In genomic region chr11:91792779-91793262, GRCh38 we compare ENCODE assay signal across 1 cellular context.
TF ChIP-seq lines count a peak whose summit lies in the region.

No MANE protein-coding gene starts in this region.

TF ChIP-seq in K562, 482 proteins besides CTCF, POLR2A, EP300 and RAD21 (continued from another document and continues in another):
- no peak for TF ChIP-seq NKRF (IDR thresholded peaks at IDR 0.05; ENCODE audit: borderline replicate concordance)
- peak; percentile 62 for TF ChIP-seq ATF7 (IDR thresholded peaks at IDR 0.05)
- TF ChIP-seq, protein P1, sequence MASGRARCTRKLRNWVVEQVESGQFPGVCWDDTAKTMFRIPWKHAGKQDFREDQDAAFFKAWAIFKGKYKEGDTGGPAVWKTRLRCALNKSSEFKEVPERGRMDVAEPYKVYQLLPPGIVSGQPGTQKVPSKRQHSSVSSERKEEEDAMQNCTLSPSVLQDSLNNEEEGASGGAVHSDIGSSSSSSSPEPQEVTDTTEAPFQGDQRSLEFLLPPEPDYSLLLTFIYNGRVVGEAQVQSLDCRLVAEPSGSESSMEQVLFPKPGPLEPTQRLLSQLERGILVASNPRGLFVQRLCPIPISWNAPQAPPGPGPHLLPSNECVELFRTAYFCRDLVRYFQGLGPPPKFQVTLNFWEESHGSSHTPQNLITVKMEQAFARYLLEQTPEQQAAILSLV (tag; IDR thresholded peaks at IDR 0.05): 0 out of 2 replicates have a peak, but pooled peaks have one; percentile 28
- TF ChIP-seq NCOA1 (IDR thresholded peaks at IDR 0.05; ENCODE audit: low read depth): peak; percentile 66; the same call in 1 of the 2 replicates
- peak; percentile 96 for TF ChIP-seq DPF2 (IDR thresholded peaks at IDR 0.05)
- peak; percentile 48 for TF ChIP-seq RNF2 (IDR thresholded peaks at IDR 0.05)
- TF ChIP-seq CBX3 (IDR thresholded peaks at IDR 0.05; ENCODE audit: borderline replicate concordance in 1 of 2, low read length in 2 of 2): peak in 1 of 2 experiments; percentile 79; a peak in 2 of 3 replicates
- TF ChIP-seq CREB3 (tag; conservative IDR thresholded peaks at IDR 0.05; ENCODE audit: low read depth): no peak
- peak; percentile 18; the same call in 1 of the 2 replicates for TF ChIP-seq ZBTB43 (CRISPR knock-in tag; IDR thresholded peaks at IDR 0.05)
- peak; percentile 64 for TF ChIP-seq ZNF589 (CRISPR knock-in tag; IDR thresholded peaks at IDR 0.05; ENCODE audit: low read depth)
- TF ChIP-seq DMBX1 (CRISPR knock-in tag; IDR thresholded peaks at IDR 0.05; ENCODE audit: borderline replicate concordance): peak; percentile 79
- TF ChIP-seq ZKSCAN8 (CRISPR knock-in tag; IDR thresholded peaks at IDR 0.05): peak; percentile 85
- TF ChIP-seq L3MBTL2 (IDR thresholded peaks at IDR 0.05): peak; percentile 68
- TF ChIP-seq ZNF639 (CRISPR knock-in tag; conservative IDR thresholded peaks at IDR 0.05 in 1 of 2, IDR thresholded peaks at IDR 0.05 in 1 of 2): peak in 1 of 2 experiments; percentile 49; a peak in 1 of 4 replicates
- no peak for TF ChIP-seq SMAD3 (CRISPR knock-in tag; conservative IDR thresholded peaks at IDR 0.05)
- TF ChIP-seq TAF9B (IDR thresholded peaks at IDR 0.05; ENCODE audit: partially characterized antibody): no peak
- TF ChIP-seq E2F8 (IDR thresholded peaks at IDR 0.05; ENCODE audit: low read depth, partially characterized antibody): no peak
- TF ChIP-seq FOSL1 (tag; conservative IDR thresholded peaks at IDR 0.05): peak; percentile 98
- no peak for TF ChIP-seq NONO (IDR thresholded peaks at IDR 0.05; ENCODE audit: low read depth in 2 of 2, low read length in 1 of 2)
- TF ChIP-seq, protein P2, sequence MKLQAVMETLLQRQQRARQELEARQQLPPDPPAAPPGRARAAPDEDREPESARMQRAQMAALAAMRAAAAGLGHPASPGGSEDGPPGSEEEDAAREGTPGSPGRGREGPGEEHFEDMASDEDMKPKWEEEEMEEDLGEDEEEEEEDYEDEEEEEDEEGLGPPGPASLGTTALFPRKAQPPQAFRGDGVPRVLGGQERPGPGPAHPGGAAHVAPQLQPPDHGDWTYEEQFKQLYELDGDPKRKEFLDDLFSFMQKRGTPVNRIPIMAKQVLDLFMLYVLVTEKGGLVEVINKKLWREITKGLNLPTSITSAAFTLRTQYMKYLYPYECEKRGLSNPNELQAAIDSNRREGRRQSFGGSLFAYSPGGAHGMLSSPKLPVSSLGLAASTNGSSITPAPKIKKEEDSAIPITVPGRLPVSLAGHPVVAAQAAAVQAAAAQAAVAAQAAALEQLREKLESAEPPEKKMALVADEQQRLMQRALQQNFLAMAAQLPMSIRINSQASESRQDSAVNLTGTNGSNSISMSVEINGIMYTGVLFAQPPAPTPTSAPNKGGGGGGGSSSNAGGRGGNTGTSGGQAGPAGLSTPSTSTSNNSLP (IDR thresholded peaks at IDR 0.05; ENCODE audit: borderline replicate concordance, low read depth, low read length): peak; percentile 90; the same call in 1 of the 2 replicates
- no peak for TF ChIP-seq SIN3A (IDR thresholded peaks at IDR 0.05; ENCODE audit: borderline replicate concordance in 2 of 2, control insufficient read depth in 1 of 2, low read depth in 2 of 2, low read length in 2 of 2)
- peak; percentile 82 for TF ChIP-seq CHAMP1 (IDR thresholded peaks at IDR 0.05)
- TF ChIP-seq NBN (IDR thresholded peaks at IDR 0.05; ENCODE audit: low read depth): peak; percentile 82; the same call in 1 of the 2 replicates
- TF ChIP-seq SPI1 (IDR thresholded peaks at IDR 0.05; ENCODE audit: borderline replicate concordance, low read depth, low read length): 0 out of 2 replicates have a peak, but pooled peaks have one; percentile 36
- TF ChIP-seq, protein P3, sequence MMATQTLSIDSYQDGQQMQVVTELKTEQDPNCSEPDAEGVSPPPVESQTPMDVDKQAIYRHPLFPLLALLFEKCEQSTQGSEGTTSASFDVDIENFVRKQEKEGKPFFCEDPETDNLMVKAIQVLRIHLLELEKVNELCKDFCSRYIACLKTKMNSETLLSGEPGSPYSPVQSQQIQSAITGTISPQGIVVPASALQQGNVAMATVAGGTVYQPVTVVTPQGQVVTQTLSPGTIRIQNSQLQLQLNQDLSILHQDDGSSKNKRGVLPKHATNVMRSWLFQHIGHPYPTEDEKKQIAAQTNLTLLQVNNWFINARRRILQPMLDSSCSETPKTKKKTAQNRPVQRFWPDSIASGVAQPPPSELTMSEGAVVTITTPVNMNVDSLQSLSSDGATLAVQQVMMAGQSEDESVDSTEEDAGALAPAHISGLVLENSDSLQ (IDR thresholded peaks at IDR 0.05): 0 out of 2 replicates have a peak, but pooled peaks have one; percentile 13
- TF ChIP-seq ADNP (tag; IDR thresholded peaks at IDR 0.05): peak; percentile 76
- TF ChIP-seq PML (IDR thresholded peaks at IDR 0.05; ENCODE audit: low read length): peak; percentile 51; the same call in 1 of the 2 replicates
- peak; percentile 13; the same call in 1 of the 2 replicates for TF ChIP-seq MYC (IDR thresholded peaks at IDR 0.05; ENCODE audit: low read depth, low read length)
- TF ChIP-seq MYC (CRISPR knock-in tag; IDR thresholded peaks at IDR 0.05; ENCODE audit: borderline replicate concordance, low read depth): no peak
- TF ChIP-seq FOXK2 (conservative IDR thresholded peaks at IDR 0.05 in 1 of 2, IDR thresholded peaks at IDR 0.05 in 1 of 2; ENCODE audit: low read depth in 2 of 2): peak; percentile 63 to 64; a peak in 3 of 4 replicates
- peak; percentile 21 for TF ChIP-seq MEIS2 (IDR thresholded peaks at IDR 0.05; ENCODE audit: partially characterized antibody)
